Comparison of ENCODE assay signal across 1 cellular context in genomic region chr11:12524865-12525264, GRCh38.
TF ChIP-seq lines count a peak whose summit lies in the region.

No MANE protein-coding gene starts in this region.

TF ChIP-seq in IMR-90, 13 proteins besides CTCF, POLR2A, EP300 and RAD21 (continued from another document):
- TF ChIP-seq MAZ (IDR thresholded peaks at IDR 0.05; ENCODE audit: borderline replicate concordance, low read depth, low read length): no peak
- no peak for TF ChIP-seq CHD1 (IDR thresholded peaks at IDR 0.05; ENCODE audit: low read depth, low read length)
- no peak for TF ChIP-seq RCOR1 (IDR thresholded peaks at IDR 0.05; ENCODE audit: insufficient replicate concordance, low read length)
- no peak for TF ChIP-seq RFX5 (IDR thresholded peaks at IDR 0.05; ENCODE audit: low read depth, low read length)
- no peak for TF ChIP-seq NFE2L2 (IDR thresholded peaks at IDR 0.05; ENCODE audit: low read depth, low read length)
- no peak for TF ChIP-seq BHLHE40 (IDR thresholded peaks at IDR 0.05; ENCODE audit: low read depth, low read length)
- TF ChIP-seq SMC3 (IDR thresholded peaks at IDR 0.05; ENCODE audit: low read depth, low read length): no peak
- TF ChIP-seq USF2 (IDR thresholded peaks at IDR 0.05; ENCODE audit: low read depth, low read length): no peak
- TF ChIP-seq CEBPB (IDR thresholded peaks at IDR 0.05; ENCODE audit: low read depth, low read length): no peak
- TF ChIP-seq FOS (IDR thresholded peaks at IDR 0.05; ENCODE audit: low read depth, low read length): no peak
- no peak for TF ChIP-seq MXI1 (IDR thresholded peaks at IDR 0.05; ENCODE audit: borderline replicate concordance, low read depth, low read length)
